ENCODE assay signal across 1 cellular context in the genomic region with DNA sequence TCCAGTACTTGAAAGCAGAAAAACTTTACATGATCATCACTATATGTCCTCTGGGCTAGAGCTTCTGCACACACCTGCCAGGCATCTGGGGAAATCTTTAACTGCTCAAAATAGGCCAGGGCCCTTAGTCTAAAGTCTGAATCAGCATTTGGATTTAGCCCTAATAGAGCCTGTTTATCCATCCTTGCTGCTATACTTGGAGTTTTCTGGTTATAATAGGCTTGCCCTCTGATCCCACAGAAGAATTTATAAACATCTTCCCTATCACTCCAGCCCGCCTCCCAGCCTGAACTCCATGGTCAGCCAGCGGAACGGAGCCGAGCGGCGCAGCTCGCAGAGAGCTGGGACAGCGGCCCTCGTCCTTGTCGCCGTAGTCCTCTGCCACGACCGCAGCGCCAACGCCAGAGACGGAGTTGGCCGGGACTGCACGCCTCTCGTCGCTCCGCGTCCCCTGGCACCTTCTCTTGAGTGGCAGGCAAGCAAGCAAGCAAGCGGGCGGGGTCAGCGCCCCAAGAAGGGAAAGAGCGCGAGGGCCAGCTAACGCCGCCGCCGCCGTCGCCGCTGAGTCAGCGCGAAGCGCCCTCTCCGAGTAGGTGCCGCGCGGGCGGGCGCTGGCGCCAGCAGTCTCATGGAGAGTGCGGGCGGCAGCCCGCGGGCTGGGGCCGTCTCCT.
TF ChIP-seq lines count a peak whose summit lies in the region.

No MANE protein-coding gene starts in this region.

TF ChIP-seq in SK-N-SH, 30 proteins besides CTCF, POLR2A, EP300 and RAD21 (continued from another document):
- TF ChIP-seq FOSL2 (IDR thresholded peaks at IDR 0.05; ENCODE audit: borderline replicate concordance, low read depth) = peak; percentile 22; the same call in 1 of the 2 replicates
- peak; percentile 30; the same call in 1 of the 2 replicates for TF ChIP-seq MXI1 (IDR thresholded peaks at IDR 0.05; ENCODE audit: low read depth, low read length)
- TF ChIP-seq NFIC (IDR thresholded peaks at IDR 0.05; ENCODE audit: borderline replicate concordance) = 0 out of 2 replicates have a peak, but pooled peaks have one; percentile 11
- TF ChIP-seq, protein P1, sequence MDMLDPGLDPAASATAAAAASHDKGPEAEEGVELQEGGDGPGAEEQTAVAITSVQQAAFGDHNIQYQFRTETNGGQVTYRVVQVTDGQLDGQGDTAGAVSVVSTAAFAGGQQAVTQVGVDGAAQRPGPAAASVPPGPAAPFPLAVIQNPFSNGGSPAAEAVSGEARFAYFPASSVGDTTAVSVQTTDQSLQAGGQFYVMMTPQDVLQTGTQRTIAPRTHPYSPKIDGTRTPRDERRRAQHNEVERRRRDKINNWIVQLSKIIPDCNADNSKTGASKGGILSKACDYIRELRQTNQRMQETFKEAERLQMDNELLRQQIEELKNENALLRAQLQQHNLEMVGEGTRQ (IDR thresholded peaks at IDR 0.05; ENCODE audit: borderline replicate concordance, low read depth, low read length) = no peak
- TF ChIP-seq JUND (IDR thresholded peaks at IDR 0.05) = no peak
- TF ChIP-seq, protein P2, sequence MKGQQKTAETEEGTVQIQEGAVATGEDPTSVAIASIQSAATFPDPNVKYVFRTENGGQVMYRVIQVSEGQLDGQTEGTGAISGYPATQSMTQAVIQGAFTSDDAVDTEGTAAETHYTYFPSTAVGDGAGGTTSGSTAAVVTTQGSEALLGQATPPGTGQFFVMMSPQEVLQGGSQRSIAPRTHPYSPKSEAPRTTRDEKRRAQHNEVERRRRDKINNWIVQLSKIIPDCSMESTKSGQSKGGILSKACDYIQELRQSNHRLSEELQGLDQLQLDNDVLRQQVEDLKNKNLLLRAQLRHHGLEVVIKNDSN (IDR thresholded peaks at IDR 0.05; ENCODE audit: borderline replicate concordance, low read depth) = no peak
- TF ChIP-seq, protein P3, sequence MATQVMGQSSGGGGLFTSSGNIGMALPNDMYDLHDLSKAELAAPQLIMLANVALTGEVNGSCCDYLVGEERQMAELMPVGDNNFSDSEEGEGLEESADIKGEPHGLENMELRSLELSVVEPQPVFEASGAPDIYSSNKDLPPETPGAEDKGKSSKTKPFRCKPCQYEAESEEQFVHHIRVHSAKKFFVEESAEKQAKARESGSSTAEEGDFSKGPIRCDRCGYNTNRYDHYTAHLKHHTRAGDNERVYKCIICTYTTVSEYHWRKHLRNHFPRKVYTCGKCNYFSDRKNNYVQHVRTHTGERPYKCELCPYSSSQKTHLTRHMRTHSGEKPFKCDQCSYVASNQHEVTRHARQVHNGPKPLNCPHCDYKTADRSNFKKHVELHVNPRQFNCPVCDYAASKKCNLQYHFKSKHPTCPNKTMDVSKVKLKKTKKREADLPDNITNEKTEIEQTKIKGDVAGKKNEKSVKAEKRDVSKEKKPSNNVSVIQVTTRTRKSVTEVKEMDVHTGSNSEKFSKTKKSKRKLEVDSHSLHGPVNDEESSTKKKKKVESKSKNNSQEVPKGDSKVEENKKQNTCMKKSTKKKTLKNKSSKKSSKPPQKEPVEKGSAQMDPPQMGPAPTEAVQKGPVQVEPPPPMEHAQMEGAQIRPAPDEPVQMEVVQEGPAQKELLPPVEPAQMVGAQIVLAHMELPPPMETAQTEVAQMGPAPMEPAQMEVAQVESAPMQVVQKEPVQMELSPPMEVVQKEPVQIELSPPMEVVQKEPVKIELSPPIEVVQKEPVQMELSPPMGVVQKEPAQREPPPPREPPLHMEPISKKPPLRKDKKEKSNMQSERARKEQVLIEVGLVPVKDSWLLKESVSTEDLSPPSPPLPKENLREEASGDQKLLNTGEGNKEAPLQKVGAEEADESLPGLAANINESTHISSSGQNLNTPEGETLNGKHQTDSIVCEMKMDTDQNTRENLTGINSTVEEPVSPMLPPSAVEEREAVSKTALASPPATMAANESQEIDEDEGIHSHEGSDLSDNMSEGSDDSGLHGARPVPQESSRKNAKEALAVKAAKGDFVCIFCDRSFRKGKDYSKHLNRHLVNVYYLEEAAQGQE (IDR thresholded peaks at IDR 0.05; ENCODE audit: low read depth, low read length) = no peak
- peak; percentile 12; the same call in 1 of the 2 replicates for TF ChIP-seq TAF1 (IDR thresholded peaks at IDR 0.05; ENCODE audit: borderline replicate concordance, low read depth, low read length)
- TF ChIP-seq, protein P4, sequence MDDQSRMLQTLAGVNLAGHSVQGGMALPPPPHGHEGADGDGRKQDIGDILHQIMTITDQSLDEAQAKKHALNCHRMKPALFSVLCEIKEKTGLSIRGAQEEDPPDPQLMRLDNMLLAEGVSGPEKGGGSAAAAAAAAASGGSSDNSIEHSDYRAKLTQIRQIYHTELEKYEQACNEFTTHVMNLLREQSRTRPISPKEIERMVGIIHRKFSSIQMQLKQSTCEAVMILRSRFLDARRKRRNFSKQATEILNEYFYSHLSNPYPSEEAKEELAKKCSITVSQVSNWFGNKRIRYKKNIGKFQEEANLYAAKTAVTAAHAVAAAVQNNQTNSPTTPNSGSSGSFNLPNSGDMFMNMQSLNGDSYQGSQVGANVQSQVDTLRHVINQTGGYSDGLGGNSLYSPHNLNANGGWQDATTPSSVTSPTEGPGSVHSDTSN (IDR thresholded peaks at IDR 0.05) = peak; percentile 86
- TF ChIP-seq YY1 (IDR thresholded peaks at IDR 0.05; ENCODE audit: low read depth) = no peak
- no peak for TF ChIP-seq FOXM1 (IDR thresholded peaks at IDR 0.05; ENCODE audit: low read depth)
- TF ChIP-seq EZH2phosphoT487 (IDR thresholded peaks at IDR 0.05; ENCODE audit: borderline replicate concordance, low read depth) = no peak
